ENCODE assay signal across 1 cellular context in genomic region chr3:101676765-101677435, GRCh38.
A peak's percentile ranks its signal among the peaks of the same experiment; 100 is the strongest.
TF ChIP-seq lines count a peak whose summit lies in the region.

A gene with protein sequence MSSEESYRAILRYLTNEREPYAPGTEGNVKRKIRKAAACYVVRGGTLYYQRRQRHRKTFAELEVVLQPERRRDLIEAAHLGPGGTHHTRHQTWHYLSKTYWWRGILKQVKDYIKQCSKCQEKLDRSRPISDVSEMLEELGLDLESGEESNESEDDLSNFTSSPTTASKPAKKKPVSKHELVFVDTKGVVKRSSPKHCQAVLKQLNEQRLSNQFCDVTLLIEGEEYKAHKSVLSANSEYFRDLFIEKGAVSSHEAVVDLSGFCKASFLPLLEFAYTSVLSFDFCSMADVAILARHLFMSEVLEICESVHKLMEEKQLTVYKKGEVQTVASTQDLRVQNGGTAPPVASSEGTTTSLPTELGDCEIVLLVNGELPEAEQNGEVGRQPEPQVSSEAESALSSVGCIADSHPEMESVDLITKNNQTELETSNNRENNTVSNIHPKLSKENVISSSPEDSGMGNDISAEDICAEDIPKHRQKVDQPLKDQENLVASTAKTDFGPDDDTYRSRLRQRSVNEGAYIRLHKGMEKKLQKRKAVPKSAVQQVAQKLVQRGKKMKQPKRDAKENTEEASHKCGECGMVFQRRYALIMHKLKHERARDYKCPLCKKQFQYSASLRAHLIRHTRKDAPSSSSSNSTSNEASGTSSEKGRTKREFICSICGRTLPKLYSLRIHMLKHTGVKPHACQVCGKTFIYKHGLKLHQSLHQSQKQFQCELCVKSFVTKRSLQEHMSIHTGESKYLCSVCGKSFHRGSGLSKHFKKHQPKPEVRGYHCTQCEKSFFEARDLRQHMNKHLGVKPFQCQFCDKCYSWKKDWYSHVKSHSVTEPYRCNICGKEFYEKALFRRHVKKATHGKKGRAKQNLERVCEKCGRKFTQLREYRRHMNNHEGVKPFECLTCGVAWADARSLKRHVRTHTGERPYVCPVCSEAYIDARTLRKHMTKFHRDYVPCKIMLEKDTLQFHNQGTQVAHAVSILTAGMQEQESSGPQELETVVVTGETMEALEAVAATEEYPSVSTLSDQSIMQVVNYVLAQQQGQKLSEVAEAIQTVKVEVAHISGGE (minus strand): TSS chr3:101677132. CDS start chr3:101676914, 218 bp downstream.

TF ChIP-seq in H1, 55 proteins besides CTCF, POLR2A, EP300 and RAD21 (continued from another document):
- TF ChIP-seq, protein P1, sequence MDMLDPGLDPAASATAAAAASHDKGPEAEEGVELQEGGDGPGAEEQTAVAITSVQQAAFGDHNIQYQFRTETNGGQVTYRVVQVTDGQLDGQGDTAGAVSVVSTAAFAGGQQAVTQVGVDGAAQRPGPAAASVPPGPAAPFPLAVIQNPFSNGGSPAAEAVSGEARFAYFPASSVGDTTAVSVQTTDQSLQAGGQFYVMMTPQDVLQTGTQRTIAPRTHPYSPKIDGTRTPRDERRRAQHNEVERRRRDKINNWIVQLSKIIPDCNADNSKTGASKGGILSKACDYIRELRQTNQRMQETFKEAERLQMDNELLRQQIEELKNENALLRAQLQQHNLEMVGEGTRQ (IDR thresholded peaks at IDR 0.05; ENCODE audit: low read length): no peak
- peak; percentile 65 for TF ChIP-seq CHD2 (IDR thresholded peaks at IDR 0.05; ENCODE audit: low read length)
- peak; percentile 76 for TF ChIP-seq JUND (IDR thresholded peaks at IDR 0.05; ENCODE audit: low read length)
- peak; percentile 96 for TF ChIP-seq CREB1 (IDR thresholded peaks at IDR 0.05)
- TF ChIP-seq POLR2AphosphoS5 (IDR thresholded peaks at IDR 0.05; ENCODE audit: low read depth, low read length): peak; percentile 86
- no peak for TF ChIP-seq EGR1 (IDR thresholded peaks at IDR 0.05; ENCODE audit: borderline replicate concordance, low read depth, low read length)
- TF ChIP-seq TEAD4 (IDR thresholded peaks at IDR 0.05; ENCODE audit: low read depth, low read length): peak; percentile 91
- TF ChIP-seq TAF1 (IDR thresholded peaks at IDR 0.05; ENCODE audit: low read depth, low read length): peak; percentile 77
- peak; percentile 51 for TF ChIP-seq SAP30 (IDR thresholded peaks at IDR 0.05; ENCODE audit: insufficient read depth, insufficient replicate concordance, low read length)
- no peak; the same call in none of the 2 replicates for TF ChIP-seq KDM5A (IDR thresholded peaks at IDR 0.05; ENCODE audit: low read length)
- no peak; the same call in none of the 2 replicates for TF ChIP-seq RBBP5 (IDR thresholded peaks at IDR 0.05; ENCODE audit: borderline replicate concordance, low read depth, low read length)
- TF ChIP-seq BACH1 (IDR thresholded peaks at IDR 0.05; ENCODE audit: low read length): no peak
- peak; percentile 17 for TF ChIP-seq TAF7 (optimal IDR thresholded peaks at IDR 0.05; ENCODE audit: borderline replicate concordance, low read depth, low read length)
- TF ChIP-seq RFX5 (IDR thresholded peaks at IDR 0.05; ENCODE audit: borderline replicate concordance, low read depth, low read length): no peak; the same call in 1 of the 2 replicates
- TF ChIP-seq SP2 (IDR thresholded peaks at IDR 0.05; ENCODE audit: low read length): no peak
- TF ChIP-seq SIX5 (IDR thresholded peaks at IDR 0.05; ENCODE audit: low read depth, low read length): peak; percentile 56
- peak; percentile 100 for TF ChIP-seq YY1 (IDR thresholded peaks at IDR 0.05; ENCODE audit: low read depth, low read length)
- TF ChIP-seq, protein P2, sequence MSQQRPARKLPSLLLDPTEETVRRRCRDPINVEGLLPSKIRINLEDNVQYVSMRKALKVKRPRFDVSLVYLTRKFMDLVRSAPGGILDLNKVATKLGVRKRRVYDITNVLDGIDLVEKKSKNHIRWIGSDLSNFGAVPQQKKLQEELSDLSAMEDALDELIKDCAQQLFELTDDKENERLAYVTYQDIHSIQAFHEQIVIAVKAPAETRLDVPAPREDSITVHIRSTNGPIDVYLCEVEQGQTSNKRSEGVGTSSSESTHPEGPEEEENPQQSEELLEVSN (IDR thresholded peaks at IDR 0.05): 0 out of 2 replicates have a peak, but pooled peaks have one; percentile 4
- peak; percentile 86 for TF ChIP-seq TBP (IDR thresholded peaks at IDR 0.05; ENCODE audit: low read depth, low read length)
- no peak for TF ChIP-seq SUZ12 (IDR thresholded peaks at IDR 0.05; ENCODE audit: low read length)
- TF ChIP-seq KDM1A (IDR thresholded peaks at IDR 0.05; ENCODE audit: borderline replicate concordance, low read length): no peak
- TF ChIP-seq, protein P3, sequence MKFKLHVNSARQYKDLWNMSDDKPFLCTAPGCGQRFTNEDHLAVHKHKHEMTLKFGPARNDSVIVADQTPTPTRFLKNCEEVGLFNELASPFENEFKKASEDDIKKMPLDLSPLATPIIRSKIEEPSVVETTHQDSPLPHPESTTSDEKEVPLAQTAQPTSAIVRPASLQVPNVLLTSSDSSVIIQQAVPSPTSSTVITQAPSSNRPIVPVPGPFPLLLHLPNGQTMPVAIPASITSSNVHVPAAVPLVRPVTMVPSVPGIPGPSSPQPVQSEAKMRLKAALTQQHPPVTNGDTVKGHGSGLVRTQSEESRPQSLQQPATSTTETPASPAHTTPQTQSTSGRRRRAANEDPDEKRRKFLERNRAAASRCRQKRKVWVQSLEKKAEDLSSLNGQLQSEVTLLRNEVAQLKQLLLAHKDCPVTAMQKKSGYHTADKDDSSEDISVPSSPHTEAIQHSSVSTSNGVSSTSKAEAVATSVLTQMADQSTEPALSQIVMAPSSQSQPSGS (IDR thresholded peaks at IDR 0.05; ENCODE audit: low read length): peak; percentile 96
- peak; percentile 77 for TF ChIP-seq MAX (IDR thresholded peaks at IDR 0.05)
- TF ChIP-seq GABPA (IDR thresholded peaks at IDR 0.05; ENCODE audit: borderline replicate concordance, insufficient read depth, low read length): peak; percentile 97
- peak; percentile 71 for TF ChIP-seq CEBPB (IDR thresholded peaks at IDR 0.05; ENCODE audit: low read depth, low read length)
- peak; percentile 94 for TF ChIP-seq ASH2L (IDR thresholded peaks at IDR 0.05; ENCODE audit: low read length)
- TF ChIP-seq JUN (IDR thresholded peaks at IDR 0.05; ENCODE audit: low read depth, low read length): peak; percentile 43; the same call in 1 of the 2 replicates
TF ChIP-seq in H1: peak in this region for 20.
